In the genomic region with DNA sequence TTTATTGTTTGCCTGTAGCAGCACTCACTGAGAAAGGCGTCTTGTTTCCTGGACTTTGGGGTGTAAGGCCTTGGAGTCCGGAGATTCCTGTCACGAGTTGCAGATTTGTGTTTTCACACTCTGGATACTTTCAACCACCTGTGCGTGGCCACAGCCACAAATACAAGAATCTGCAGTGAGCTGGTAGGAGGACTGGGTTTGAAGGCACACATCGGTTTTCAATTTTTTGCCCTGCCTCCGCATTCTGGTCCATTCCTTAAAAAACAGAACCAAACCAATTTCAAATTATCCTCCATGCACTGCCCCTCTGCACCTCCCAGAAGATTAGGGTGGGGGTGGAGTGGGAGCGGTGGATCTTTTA, we compare ENCODE assay signal across 8 cellular contexts. TPM values are rescaled to one million over a fixed set of nuclear protein-coding genes. Genes with fewer than 3 reads are reported as not detected.
DNase-seq lines count a peak whose midpoint lies in the region; ATAC-seq and TF ChIP-seq lines count a peak whose summit lies in the region.

No MANE protein-coding gene starts in this region.

- peak; percentile 25 for ATAC-seq in GM18517 (IDR thresholded peaks at IDR 0.05; ENCODE audit: unreplicated experiment)

- H3K27me3 Mint-ChIP-seq in activated naive CD8-positive, alpha-beta T cell: no peaks in the 10 kb centered on the region

- H3K36me3 Mint-ChIP-seq in activated naive CD8-positive, alpha-beta T cell: peaks cover 7% of the 10 kb centered on the region

- peaks cover 19% of the 10 kb centered on the region; the same call in 1 of the 2 replicates for H3K79me2 ChIP-seq in KMS-11 (ENCODE audit: insufficient read depth, low read depth)

- peak overlapping the region; percentile 72 for H2AFZ ChIP-seq in KMS-11 (ENCODE audit: low read depth)

- H3K9me3 ChIP-seq in iPS DF 6.9 (ENCODE audit: control insufficient read depth, insufficient read depth, low read length) (no peaks in the 10 kb centered on the region), skeletal muscle tissue (ENCODE audit: control insufficient read depth in 3 of 3, low read length in 3 of 3) (no peaks in the 10 kb centered on the region)

- H3K9me3 Mint-ChIP-seq in activated naive CD8-positive, alpha-beta T cell (ENCODE audit: low read depth): no peaks in the 10 kb centered on the region

- peak overlapping the region; percentile 84 for H3K4me2 ChIP-seq in KMS-11

- no peaks in the 10 kb centered on the region for H4K20me1 ChIP-seq in KMS-11 (ENCODE audit: insufficient read depth)

- no peak for TF ChIP-seq CTCF in KMS-11 (conservative IDR thresholded peaks at IDR 0.05; ENCODE audit: low read depth, low read length)

- H3K36me3 ChIP-seq in KMS-11 (ENCODE audit: insufficient read depth) (no peaks in the 10 kb centered on the region), iPS DF 6.9 (ENCODE audit: control insufficient read depth, insufficient read depth, low read length) (no peaks in the 10 kb centered on the region), skeletal muscle tissue (ENCODE audit: control insufficient read depth in 3 of 3, insufficient read depth in 3 of 3, low read length in 3 of 3) (no peaks in the 10 kb centered on the region)

- H3K27ac Mint-ChIP-seq in activated naive CD8-positive, alpha-beta T cell: peak overlapping the region; percentile 93

- WGBS in iPS DF 6.9 (ENCODE audit: insufficient coverage, insufficient read length): no CpG with 5 or more reads among the region's 7 CpGs

- H3K4me1 ChIP-seq in KMS-11 (ENCODE audit: low read depth, poor library complexity, severe bottlenecking) (peaks cover 11% of the 10 kb centered on the region), iPS DF 6.9 (ENCODE audit: control insufficient read depth, insufficient read depth, low read length) (no peaks in the 10 kb centered on the region), skeletal muscle tissue (ENCODE audit: control insufficient read depth in 3 of 3, insufficient read depth in 3 of 3, low read length in 3 of 3) (peaks cover 5 to 24% (median 8%) of the 10 kb centered on the region in 3 donors)

- H3K4me3 Mint-ChIP-seq in activated naive CD8-positive, alpha-beta T cell: peak overlapping the region; percentile 94

- peaks cover 32% of the 10 kb centered on the region for H3K4me1 Mint-ChIP-seq in activated naive CD8-positive, alpha-beta T cell (ENCODE audit: low read depth)

- peak overlapping the region; percentile 59 for H3K27ac ChIP-seq in KMS-11
- no peak overlapping the region for H3K27ac ChIP-seq in iPS DF 6.9 (ENCODE audit: low read length)
- H3K27ac ChIP-seq in skeletal muscle tissue (ENCODE audit: low read depth, low read length): peak overlapping the region; percentile 90

- H3K27me3 ChIP-seq in KMS-11 (ENCODE audit: insufficient read depth, low read depth) (no peaks in the 10 kb centered on the region), iPS DF 6.9 (ENCODE audit: control insufficient read depth, insufficient read depth, low read length) (no peaks in the 10 kb centered on the region), skeletal muscle tissue (ENCODE audit: control insufficient read depth in 3 of 3, insufficient read depth in 3 of 3, low read length in 3 of 3) (no peaks in the 10 kb centered on the region)

- H3K4me3 ChIP-seq in KMS-11 (IDR thresholded peaks at IDR 0.05; ENCODE audit: insufficient read depth, low read depth, low read length) (no peak overlapping the region), iPS DF 6.9 (ENCODE audit: low read length) (peak overlapping the region; percentile 89; the same call in 1 of the 2 replicates), skeletal muscle tissue (ENCODE audit: low read length in 3 of 3) (peak overlapping the region; percentile 90 to 98 (median 92))

- DNase-seq in iPS DF 6.9 (ENCODE audit: low read depth, low spot score): no peak
- DNase-seq in A172 (ENCODE audit: low spot score): no peak
- DNase-seq in NCI-H226: no peak
- no peak for DNase-seq in ureter (ENCODE audit: low spot score)

- H3K9ac ChIP-seq in KMS-11 (peak overlapping the region; percentile 82), skeletal muscle tissue (ENCODE audit: low read depth in 1 of 3, low read length in 3 of 3) (peak overlapping the region; percentile 93 to 99 (median 94))

RNA-seq across cellular contexts. Expression of gene EXOC4, which starts 0.6 kb away (rescaled TPM):
- 129 TPM for total RNA-seq in skeletal muscle tissue
- 37.4 and 50.3 TPM in 2 replicates for total RNA-seq in A172 (2014; rRNA removed; shearing (Covaris generic))
- 145 TPM for total RNA-seq in ureter
